ENCODE assay signal across 8 cellular contexts in the genomic region with DNA sequence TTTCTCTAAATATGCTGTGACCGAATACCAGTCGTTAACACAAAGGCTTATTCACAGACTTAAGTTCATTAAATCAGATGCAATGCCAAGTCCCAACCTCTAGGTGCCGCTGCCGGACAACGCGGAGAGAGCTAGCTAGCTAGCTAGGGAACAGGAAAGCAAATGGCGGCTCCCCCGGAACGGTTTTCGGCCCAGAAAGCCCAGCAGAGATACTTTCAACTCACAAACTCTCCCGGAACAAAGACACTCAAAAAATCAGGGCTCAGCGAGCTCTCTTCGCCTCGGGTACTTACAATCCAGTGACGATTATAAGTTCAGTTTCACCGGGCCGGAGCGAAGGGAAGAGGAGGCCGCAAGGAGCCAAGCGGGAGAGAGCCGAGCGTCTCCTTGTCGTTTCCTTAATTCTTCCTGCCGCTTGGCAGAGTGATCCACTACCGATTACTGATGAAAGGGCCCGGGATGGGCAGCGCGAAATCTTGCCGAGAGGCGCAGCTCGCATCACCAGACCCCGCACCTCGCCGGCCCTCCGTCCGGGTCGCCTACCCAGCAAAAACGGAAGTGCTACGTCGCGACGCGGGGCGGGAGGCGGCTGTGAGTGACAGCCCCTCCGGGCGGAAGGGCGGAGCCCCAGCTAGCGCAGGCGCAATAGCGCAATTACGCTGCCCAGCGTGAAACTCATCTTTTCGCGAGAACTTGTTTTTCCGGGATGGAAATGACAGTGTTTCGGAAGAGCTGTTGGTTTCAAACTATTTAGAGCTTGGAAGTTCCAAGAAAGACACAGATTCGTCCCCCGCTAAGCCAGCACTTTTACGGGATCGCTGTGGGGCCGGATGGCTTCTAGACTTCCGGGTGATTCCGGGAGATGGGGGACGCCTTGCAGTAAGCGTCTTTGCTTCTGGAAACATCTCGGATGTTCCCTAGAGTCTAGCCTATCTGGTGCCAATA. TPM values are rescaled to one million over a fixed set of nuclear protein-coding genes. Genes with fewer than 3 reads are reported as not detected.
DNase-seq lines count a peak whose midpoint lies in the region; ATAC-seq and TF ChIP-seq lines count a peak whose summit lies in the region.

A gene with protein sequence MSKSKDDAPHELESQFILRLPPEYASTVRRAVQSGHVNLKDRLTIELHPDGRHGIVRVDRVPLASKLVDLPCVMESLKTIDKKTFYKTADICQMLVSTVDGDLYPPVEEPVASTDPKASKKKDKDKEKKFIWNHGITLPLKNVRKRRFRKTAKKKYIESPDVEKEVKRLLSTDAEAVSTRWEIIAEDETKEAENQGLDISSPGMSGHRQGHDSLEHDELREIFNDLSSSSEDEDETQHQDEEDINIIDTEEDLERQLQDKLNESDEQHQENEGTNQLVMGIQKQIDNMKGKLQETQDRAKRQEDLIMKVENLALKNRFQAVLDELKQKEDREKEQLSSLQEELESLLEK (minus strand): TSS at position 560 of the 945 bp plus-strand sequence. CDS start 740 bp downstream, outside the sequence.

- POLR2A ChIA-PET in activated CD4-positive, alpha-beta T cell treated with anti-CD3 and anti-CD28 coated beads, Interleukin-2, amount 10 ng/mL, durations not matched to agents 7 days and 5 days (lab: Charles Lee), result interaction anchor here (0.6 kb wide), 1 partner anchor 570 kb away, joined by 3 read pairs; no protein-coding TSS in a partner anchor

- peaks cover 2 to 6% (median 5%) of the 10 kb centered on the region in 3 donors for H3K27me3 Mint-ChIP-seq in CD14-positive monocyte (ENCODE audit: low read depth in 3 of 3)
- no peaks in the 10 kb centered on the region for H3K27me3 Mint-ChIP-seq in activated CD4-positive, alpha-beta T cell treated with anti-CD3 and anti-CD28 coated beads, Interleukin-2, amount 10 ng/mL, durations not matched to agents 7 days and 5 days

- peak; percentile 91 for DNase-seq in CD14-positive monocyte (ENCODE audit: low spot score)
- peak; percentile 96 for DNase-seq in NCI-H69 (lab: John Stamatoyannopoulos, UW)
- peak; percentile 93 for DNase-seq in activated CD4-positive, alpha-beta T cell treated with anti-CD3 and anti-CD28 coated beads, Interleukin-2, amount 10 ng/mL, durations not matched to agents 7 days and 5 days
- peak; percentile 97 for DNase-seq in dedifferentiated amniotic fluid mesenchymal stem cell (ENCODE audit: extremely low spot score)
- DNase-seq in left lobe of liver (ENCODE audit: low spot score), result peak; percentile 91
- DNase-seq in stimulated activated CD4-positive, alpha-beta T cell treated with anti-CD3 and anti-CD28 coated beads, Interleukin-2, amount 100 ng/mL, for 4 hours (ENCODE audit: low read depth), result peak; percentile 88

- intact Hi-C loops in CD14-positive monocyte (cut with micrococcal nuclease), result loop anchor here in 1 of 2 donors (2.0 to 5.0 kb wide), 2 partner anchors 202 to 244 kb away; no protein-coding TSS in a partner anchor

- peak within 1 kb of the TSS; percentile 89 to 96 for H3K4me3 Mint-ChIP-seq in CD14-positive monocyte
- peak within 1 kb of the TSS; percentile 89 for H3K4me3 Mint-ChIP-seq in activated CD4-positive, alpha-beta T cell treated with anti-CD3 and anti-CD28 coated beads, Interleukin-2, amount 10 ng/mL, durations not matched to agents 7 days and 5 days

- H3K36me3 Mint-ChIP-seq in CD14-positive monocyte, result peaks cover 14 to 34% of the 10 kb centered on the region in 2 donors
- H3K36me3 Mint-ChIP-seq in activated CD4-positive, alpha-beta T cell treated with anti-CD3 and anti-CD28 coated beads, Interleukin-2, amount 10 ng/mL, durations not matched to agents 7 days and 5 days (ENCODE audit: low read depth), result peaks cover 60% of the 10 kb centered on the region

- ATAC-seq in GM19328 (IDR thresholded peaks at IDR 0.05; ENCODE audit: unreplicated experiment) (peak; percentile 96), HG03520 (IDR thresholded peaks at IDR 0.05; ENCODE audit: unreplicated experiment) (peak; percentile 91), left lobe of liver (peak; percentile 98)

- CTCF ChIA-PET in activated CD4-positive, alpha-beta T cell treated with anti-CD3 and anti-CD28 coated beads, Interleukin-2, amount 10 ng/mL, durations not matched to agents 7 days and 5 days (lab: Charles Lee), result interaction anchor here (0.6 to 4.3 kb wide), 23 partner anchors 9 to 1073 kb away, joined by 3 to 40 read pairs (median 3); a partner anchor contains a TSS

- peak; percentile 87 for TF ChIP-seq CTCF in CD14-positive monocyte (IDR thresholded peaks at IDR 0.05)

- peak within 1 kb of the TSS; percentile 98 to 100 (median 98) for H3K27ac Mint-ChIP-seq in CD14-positive monocyte
- peak within 1 kb of the TSS; percentile 98 for H3K27ac Mint-ChIP-seq in activated CD4-positive, alpha-beta T cell treated with anti-CD3 and anti-CD28 coated beads, Interleukin-2, amount 10 ng/mL, durations not matched to agents 7 days and 5 days

- peaks cover 16% of the 10 kb centered on the region for H3K4me1 Mint-ChIP-seq in CD14-positive monocyte
- H3K4me1 Mint-ChIP-seq in activated CD4-positive, alpha-beta T cell treated with anti-CD3 and anti-CD28 coated beads, Interleukin-2, amount 10 ng/mL, durations not matched to agents 7 days and 5 days, result peaks cover 30% of the 10 kb centered on the region

- H3K9me3 Mint-ChIP-seq in CD14-positive monocyte, result peaks cover 40 to 87% (median 81%) of the 10 kb centered on the region in 7 donors
- H3K9me3 Mint-ChIP-seq in activated CD4-positive, alpha-beta T cell treated with anti-CD3 and anti-CD28 coated beads, Interleukin-2, amount 10 ng/mL, durations not matched to agents 7 days and 5 days, result peaks cover 47% of the 10 kb centered on the region

RNA-seq across cellular contexts. Expression of the gene that starts here (rescaled TPM):
- 10 to 100 TPM; 52.7 to 57.5 TPM for polyA plus RNA-seq in CD14-positive monocyte
- total RNA-seq in activated CD4-positive, alpha-beta T cell treated with anti-CD3 and anti-CD28 coated beads, Interleukin-2, amount 10 ng/mL, durations not matched to agents 7 days and 5 days, result 10 to 100 TPM; 62.1 to 63.3 TPM
- 20.6 TPM for total RNA-seq in left lobe of liver

Comparison
In these comparisons a context has a peak if more than half of its experiments do, and no peak if none do; other contexts are left out.
1. Peak in every context shown above with its lines: DNase-seq and ATAC-seq.